Comparison of ENCODE assay signal across 8 cellular contexts in genomic region chr16:66740010-66740409, GRCh38. TPM values are rescaled to one million over a fixed set of nuclear protein-coding genes. Genes with fewer than 3 reads are reported as not detected.
DNase-seq lines count a peak whose midpoint lies in the region; ATAC-seq and TF ChIP-seq lines count a peak whose summit lies in the region.

No MANE protein-coding gene starts in this region.

- WGBS in mammary epithelial cell (ENCODE audit: low coverage, missing lambda C conversion rate): 5% methylated on average over 2 of the region's 2 CpGs

- DNase-seq in AG09309 (ENCODE audit: low read depth) (no peak), RWPE2 (ENCODE audit: low spot score) (no peak), mammary epithelial cell (peak; percentile 23), left kidney (ENCODE audit: low read depth, low spot score) (peak; percentile 52), NCI-H2081 (lab: John Stamatoyannopoulos, UW) (no peak)

- no peak for ATAC-seq in RWPE2 (ENCODE audit: low read depth)
- ATAC-seq in GM21528 (IDR thresholded peaks at IDR 0.05; ENCODE audit: low FRiP score, unreplicated experiment): no peak

- CTCF ChIA-PET in mammary epithelial cell (lab: Charles Lee; ENCODE audit: low non-redundant PET): interaction anchor here (0.7 kb wide), 1 partner anchor 133 kb away, joined by 5 read pairs; no protein-coding TSS in a partner anchor

- no peak overlapping the region for H2AFZ ChIP-seq in mammary epithelial cell (ENCODE audit: low read depth, low read length)

- H4K20me1 ChIP-seq in mammary epithelial cell (ENCODE audit: insufficient read depth, low read length): no peaks in the 10 kb centered on the region

- TF ChIP-seq CTCF in AG09309 (IDR thresholded peaks at IDR 0.05; ENCODE audit: control insufficient read depth, insufficient read depth, low read depth, low read length, missing control alignments) (peak; percentile 67), GM12874 (IDR thresholded peaks at IDR 0.05; ENCODE audit: insufficient read depth, low read depth, low read length) (peak; percentile 60), RWPE2 (IDR thresholded peaks at IDR 0.05; ENCODE audit: poor library complexity, severe bottlenecking) (peak; percentile 59), mammary epithelial cell (conservative IDR thresholded peaks at IDR 0.05 in 1 of 2, IDR thresholded peaks at IDR 0.05 in 1 of 2; ENCODE audit: extremely low read depth in 1 of 2, insufficient read depth in 1 of 2, low read depth in 1 of 2, low read length in 2 of 2) (peak; percentile 59 to 72)

- H3K9ac ChIP-seq in mammary epithelial cell (ENCODE audit: insufficient read depth, low read length): no peak overlapping the region

- no TSS peak for BruUV-seq in mammary epithelial cell (replicated peaks; lab: Mats Ljungman, UMichigan)

- in situ Hi-C loops in mammary epithelial cell (cut with MboI; ENCODE audit: low sequenced_read_pairs in 2 of 2): no loop called here

- no peak overlapping the region for H3K4me2 ChIP-seq in mammary epithelial cell (ENCODE audit: insufficient read depth, low read depth, low read length)

- H3K36me3 ChIP-seq in RWPE2 (ENCODE audit: low read depth) (peaks cover 96% of the 10 kb centered on the region), mammary epithelial cell (ENCODE audit: insufficient read depth, low read length) (peaks cover 11% of the 10 kb centered on the region)

- H3K4me1 ChIP-seq in RWPE2 (ENCODE audit: insufficient read depth, poor library complexity, severe bottlenecking) (peaks cover 36% of the 10 kb centered on the region), mammary epithelial cell (ENCODE audit: insufficient read depth, low read length) (peaks cover 34% of the 10 kb centered on the region)

- H3K9me3 ChIP-seq in RWPE2 (ENCODE audit: severe bottlenecking): no peaks in the 10 kb centered on the region
- H3K9me3 ChIP-seq in mammary epithelial cell (replicated peaks; ENCODE audit: insufficient read depth, low read length): no peaks in the 10 kb centered on the region

- dilution Hi-C loops in mammary epithelial cell (cut with HindIII; ENCODE audit: low sequenced_read_pairs): loop anchor here (10.0 kb wide), 1 partner anchor 65 kb away; the partner anchor contains the start of gene TERB1

- H3K79me2 ChIP-seq in mammary epithelial cell (ENCODE audit: insufficient read depth, low read length): peaks cover 73% of the 10 kb centered on the region

- no peaks in the 10 kb centered on the region for H3K27me3 ChIP-seq in RWPE2 (ENCODE audit: insufficient read depth, poor library complexity, severe bottlenecking)
- H3K27me3 ChIP-seq in mammary epithelial cell (ENCODE audit: insufficient read depth, low read length): no peaks in the 10 kb centered on the region

- no peak overlapping the region for H3K27ac ChIP-seq in RWPE2 (ENCODE audit: poor library complexity, severe bottlenecking)
- H3K27ac ChIP-seq in mammary epithelial cell (ENCODE audit: insufficient read depth, low read depth, low read length): no peak overlapping the region
- peak overlapping the region; percentile 97 for H3K27ac ChIP-seq in temporal lobe (ENCODE audit: low read depth, low read length)

- H3K4me3 ChIP-seq in AG09309 (ENCODE audit: control insufficient read depth, low read depth, low read length): no peak overlapping the region
- no peak overlapping the region for H3K4me3 ChIP-seq in RWPE2 (ENCODE audit: severe bottlenecking)
- no peak overlapping the region for H3K4me3 ChIP-seq in mammary epithelial cell (replicated peaks in 1 of 3; ENCODE audit: insufficient read depth in 1 of 3, low read depth in 2 of 3, low read length in 3 of 3)

- intact Hi-C loops in mammary epithelial cell (cut with micrococcal nuclease): loop anchor here (1.0 to 5.0 kb wide), 5 partner anchors 78 to 333 kb away; no protein-coding TSS in a partner anchor

RNA-seq across cellular contexts. Expression of gene DYNC1LI2, which starts 11.4 kb away (rescaled TPM):
- 100 to 1,000 TPM in 1 of 2 donors, 10 to 100 TPM in 1; 90.8 to 127 TPM for total RNA-seq in mammary epithelial cell
- polyA plus RNA-seq in mammary epithelial cell: 55.4 TPM
- polyA minus RNA-seq in mammary epithelial cell: 70.1 TPM
- 153 TPM for total RNA-seq in temporal lobe

RNA-seq across cellular contexts. Expression of gene CMTM4, which starts 43.5 kb away (rescaled TPM):
- 10 to 100 TPM; 24.0 to 81.7 TPM for total RNA-seq in mammary epithelial cell
- polyA plus RNA-seq in mammary epithelial cell: 17.0 TPM
- polyA minus RNA-seq in mammary epithelial cell: 61.0 TPM
- 42.5 TPM for total RNA-seq in temporal lobe

Comparison
In these comparisons a context has a peak if more than half of its experiments do, and no peak if none do; other contexts are left out.
1. DNase-seq: peak in mammary epithelial cell (single experiment) and left kidney (single experiment); none in AG09309 (single experiment), RWPE2 (single experiment) and NCI-H2081 (0 of 2).
2. Peak in every context shown above with its lines, with median percentiles within 50 percentile points of each other: CTCF ChIP-seq.